Comparison of ENCODE assay signal across 11 cellular contexts in the genomic region with DNA sequence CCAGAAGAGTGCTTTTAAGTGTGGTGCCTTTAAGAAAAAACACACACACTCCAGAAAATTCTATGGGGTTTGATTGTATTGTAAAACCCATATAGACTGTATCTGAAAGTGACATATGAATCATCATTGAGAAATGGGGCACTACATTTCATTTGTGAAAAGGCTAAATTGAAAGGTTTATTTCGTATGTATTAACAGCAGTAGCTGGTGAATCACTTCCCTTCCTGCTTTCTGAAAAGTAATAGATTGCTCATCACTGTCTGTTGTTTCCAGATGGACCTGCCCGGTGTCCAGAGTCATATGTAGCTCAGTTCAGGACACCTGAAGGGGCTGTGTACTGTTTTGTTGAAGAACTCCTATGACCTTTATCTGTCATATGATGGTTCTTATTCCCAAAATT. TPM values are rescaled to one million over a fixed set of nuclear protein-coding genes. Genes with fewer than 3 reads are reported as not detected.
DNase-seq lines count a peak whose midpoint lies in the region; ATAC-seq and TF ChIP-seq lines count a peak whose summit lies in the region.
"Had no signal": no experiment of that assay in that cellular context is flagged by ENCODE, and none has a peak within 500 bp of the region (broad histone marks: within the 10 kb centered on the region; RNA-seq: fewer than 3 reads in every experiment).

No MANE protein-coding gene starts in this region.

- H3F3A ChIP-seq in smooth muscle cell (ENCODE audit: low read depth), result no peaks in the 10 kb centered on the region

- no peaks in the 10 kb centered on the region for H3K4me1 ChIP-seq in smooth muscle cell (ENCODE audit: low read depth)

- H4K20me1 ChIP-seq in smooth muscle cell (ENCODE audit: low read depth), result no peaks in the 10 kb centered on the region

- H3K9me3 ChIP-seq in smooth muscle cell (replicated peaks; ENCODE audit: low read depth), result no peaks in the 10 kb centered on the region

- H2AFZ ChIP-seq in smooth muscle cell (ENCODE audit: low read depth), result no peak overlapping the region

- H3K9ac ChIP-seq in smooth muscle cell (ENCODE audit: low read depth), result no peak overlapping the region

- CTCF ChIA-PET in AG04449 (lab: Yijun Ruan, JAX), result interaction anchor here (0.8 to 1.0 kb wide), 3 partner anchors 9 to 13 kb away, joined by 3 read pairs; no protein-coding TSS in a partner anchor

- 45% methylated on average over 2 of the region's 2 CpGs for WGBS in smooth muscle cell (ENCODE audit: low lambda C conversion rate)

- POLR2A ChIA-PET in AG04449 (lab: Yijun Ruan, JAX), result no interaction called here

- no peaks in the 10 kb centered on the region for H3K36me3 ChIP-seq in smooth muscle cell (ENCODE audit: low read depth)

- DNase-seq in AG04449 (ENCODE audit: low read depth, low spot score), result peak; percentile 5
- DNase-seq in RKO (ENCODE audit: low spot score), result peak; percentile 77
- DNase-seq in fibroblast of gingiva (ENCODE audit: low read depth), result peak; percentile 8
- no peak for DNase-seq in iPS-NIHi7 (ENCODE audit: extremely low spot score)
- DNase-seq in NCI-H1105 (lab: John Stamatoyannopoulos, UW), result no peak
- DNase-seq in activated effector memory CD4-positive, alpha-beta T cell treated with anti-CD3 and anti-CD28 coated beads, Interleukin-2, amount 50 U/mL, for 16 hours, result no peak
- DNase-seq in smooth muscle cell (lab: John Stamatoyannopoulos, UW; ENCODE audit: unreplicated experiment), result no peak
- DNase-seq: activated CD8-positive, alpha-beta memory T cell treated with anti-CD3 and anti-CD28 coated beads for 24 hours; naive thymus-derived CD4-positive, alpha-beta T cell; SHP77 had no signal

- H3K27ac ChIP-seq in smooth muscle cell (ENCODE audit: low read depth), result no peak overlapping the region

- H3K27me3 ChIP-seq in smooth muscle cell (ENCODE audit: low read depth), result no peaks in the 10 kb centered on the region

- ATAC-seq in GM18907 (IDR thresholded peaks at IDR 0.05; ENCODE audit: unreplicated experiment), result peak; percentile 43
- ATAC-seq: naive thymus-derived CD4-positive, alpha-beta T cell had no signal

- TF ChIP-seq CTCF in AG04449 (IDR thresholded peaks at IDR 0.05; ENCODE audit: insufficient read depth, low read length, missing control alignments), result no peak
- no peak for TF ChIP-seq CTCF in smooth muscle cell (IDR thresholded peaks at IDR 0.05; ENCODE audit: borderline replicate concordance, insufficient read depth, poor library complexity, severe bottlenecking)

- no peak overlapping the region for H3K4me2 ChIP-seq in smooth muscle cell

- H3K79me2 ChIP-seq in smooth muscle cell (ENCODE audit: low read depth), result no peaks in the 10 kb centered on the region

- H3K4me3 ChIP-seq in AG04449 (ENCODE audit: low read depth, low read length) (no peak overlapping the region), smooth muscle cell (no peak overlapping the region)

RNA-seq across cellular contexts. Expression of gene HPRT1, which starts 28.1 kb away (rescaled TPM):
- total RNA-seq in smooth muscle cell, result 4.2 and 12.6 TPM in 2 replicates
- 16.2 and 21.1 TPM in 2 replicates for polyA plus RNA-seq in smooth muscle cell

RNA-seq across cellular contexts. Expression of gene PHF6, which starts 58.8 kb away (rescaled TPM):
- total RNA-seq in smooth muscle cell, result 27.8 and 36.1 TPM in 2 replicates
- polyA plus RNA-seq in smooth muscle cell, result 13.8 and 15.2 TPM in 2 replicates

Comparison
In these comparisons a context has a peak if more than half of its experiments do, and no peak if none do; other contexts are left out.
1. DNase-seq: peak in AG04449 (single experiment), RKO (single experiment) and fibroblast of gingiva (single experiment); none in iPS-NIHi7 (single experiment), NCI-H1105 (single experiment), activated effector memory CD4-positive, alpha-beta T cell treated with anti-CD3 and anti-CD28 coated beads, Interleukin-2, amount 50 U/mL, for 16 hours (single experiment) and smooth muscle cell (single experiment).